ENCODE assay signal across 11 cellular contexts in the genomic region with DNA sequence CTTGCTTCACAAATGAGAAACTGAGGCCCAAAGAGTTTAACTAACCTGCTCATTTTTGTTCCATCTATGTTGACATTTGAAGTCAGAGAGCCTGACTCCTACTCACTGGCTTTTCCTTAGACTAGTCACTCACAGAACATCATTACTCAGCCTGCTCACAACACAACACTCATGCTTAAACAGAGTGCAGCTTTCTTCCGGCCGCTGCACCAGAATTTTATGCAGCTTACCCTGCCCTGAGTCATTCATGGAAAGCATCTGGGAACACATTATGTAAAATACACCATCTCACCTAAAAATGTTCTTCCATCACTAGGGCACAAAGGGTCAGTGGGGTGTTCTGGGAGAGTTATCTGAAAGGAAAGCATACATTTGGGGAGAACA.
DNase-seq lines count a peak whose midpoint lies in the region; ATAC-seq and TF ChIP-seq lines count a peak whose summit lies in the region.
"Had no signal": no experiment of that assay in that cellular context is flagged by ENCODE, and none has a peak within 500 bp of the region (broad histone marks: within the 10 kb centered on the region; RNA-seq: fewer than 3 reads in every experiment).

No MANE protein-coding gene starts in this region.

- H2AFZ ChIP-seq in PC-9, result no peak overlapping the region

- in situ Hi-C loops in SK-MEL-5 (cut with HindIII; ENCODE audit: low pct_unique_long_range_greater_than_20kb, low sequenced_read_pairs), result no loop called here

- H3K36me3 ChIP-seq in PC-9 (ENCODE audit: low read depth), result no peaks in the 10 kb centered on the region
- H3K36me3 ChIP-seq: right lobe of liver had no signal

- no peaks in the 10 kb centered on the region for H3K9me3 ChIP-seq in PC-9 (ENCODE audit: insufficient read depth, low read depth)
- H3K9me3 ChIP-seq: right lobe of liver had no signal

- H3K4me1 ChIP-seq in PC-9 (replicated peaks; ENCODE audit: insufficient read depth), result peaks cover 16% of the 10 kb centered on the region
- H3K4me1 ChIP-seq: right lobe of liver had no signal

- H3K9me2 ChIP-seq in PC-9 (ENCODE audit: insufficient read depth), result no peaks in the 10 kb centered on the region

- no peaks in the 10 kb centered on the region for H3K79me2 ChIP-seq in PC-9 (ENCODE audit: low read depth)

- peak; percentile 53 for ATAC-seq in HG02623 (IDR thresholded peaks at IDR 0.05; ENCODE audit: unreplicated experiment)
- no peak for ATAC-seq in HG02981 (IDR thresholded peaks at IDR 0.05; ENCODE audit: unreplicated experiment)
- ATAC-seq: WTC11 had no signal

- H3K27me3 ChIP-seq in PC-9 (ENCODE audit: insufficient read depth, low read depth), result no peaks in the 10 kb centered on the region
- H3K27me3 ChIP-seq: right lobe of liver had no signal

- no TSS peak for BruUV-seq in PC-9 (replicated peaks; lab: Mats Ljungman, UMichigan)

- no peak overlapping the region for H3K4me2 ChIP-seq in PC-9

- TF ChIP-seq CTCF in PC-9 (conservative IDR thresholded peaks at IDR 0.05) (no peak), GM20000 (IDR thresholded peaks at IDR 0.05; ENCODE audit: extremely low read depth, missing control alignments) (no peak)

- POLR2A ChIA-PET in PC-9 (lab: Charles Lee; ENCODE audit: unreplicated experiment), result no interaction called here

- H4K20me1 ChIP-seq in PC-9 (ENCODE audit: insufficient read depth), result no peaks in the 10 kb centered on the region

- intact Hi-C loops in PC-9 (cut with micrococcal nuclease; ENCODE audit: unreplicated experiment), result loop anchor here (10.0 kb wide), 2 partner anchors 177 to 403 kb away; no protein-coding TSS in a partner anchor

- CTCF ChIA-PET in PC-9 (lab: Charles Lee), result no interaction called here

- DNase-seq in ELR (ENCODE audit: low read depth) (peak; percentile 96), SK-MEL-5 (ENCODE audit: low read depth, low spot score) (peak; percentile 27), lung microvascular endothelial cell (ENCODE audit: low read depth in 2 of 2) (peak; percentile 6 to 93), NCI-H1105 (lab: John Stamatoyannopoulos, UW) (no peak), PC-9 (no peak), GM20000 (ENCODE audit: low spot score) (no peak)
- DNase-seq: MM.1S, right lobe of liver had no signal

- peaks cover 17% of the 10 kb centered on the region; the same call in 1 of the 2 replicates for H3F3A ChIP-seq in PC-9 (ENCODE audit: insufficient read depth, low read depth)

- no peak overlapping the region for H3K4me3 ChIP-seq in PC-9
- H3K4me3 ChIP-seq: right lobe of liver had no signal

- H3K27ac ChIP-seq in PC-9, result no peak overlapping the region
- H3K27ac ChIP-seq: right lobe of liver had no signal

Comparison
In these comparisons a context has a peak if more than half of its experiments do, and no peak if none do; other contexts are left out.
1. DNase-seq: peak in ELR (single experiment), SK-MEL-5 (single experiment) and lung microvascular endothelial cell (2 of 2); none in NCI-H1105 (single experiment), PC-9 (0 of 2) and GM20000 (single experiment).